Comparison of ENCODE assay signal across 8 cellular contexts in genomic region chr19:53511933-53512374, GRCh38. TPM values are rescaled to one million over a fixed set of nuclear protein-coding genes. Genes with fewer than 3 reads are reported as not detected.
DNase-seq lines count a peak whose midpoint lies in the region; ATAC-seq lines count a peak whose summit lies in the region.

No MANE protein-coding gene starts in this region.

- DNase-seq in NCI-H1092 treated with DMSO at 0.1 percent for 48 hours (lab: John Stamatoyannopoulos, UW): peak; percentile 20
- no peak for DNase-seq in NCI-H1092 (lab: John Stamatoyannopoulos, UW)
- peak; percentile 77 for DNase-seq in NCI-H82 (lab: John Stamatoyannopoulos, UW)
- peak; percentile 39 for DNase-seq in activated T-cell treated with anti-CD3 and anti-CD28 coated beads, Interleukin-2, amount 50 U/mL, for 4 hours
- DNase-seq in fibroblast of the conjunctiva (ENCODE audit: low read depth): peak; percentile 3
- peak; percentile 30 for DNase-seq in non-pigmented ciliary epithelial cell (ENCODE audit: low read depth)

- H3K36me3 Mint-ChIP-seq in activated T-cell treated with anti-CD3 and anti-CD28 coated beads, Interleukin-2, amount 50 U/mL, for 4 hours (ENCODE audit: insufficient read depth): no peaks in the 10 kb centered on the region

- H3K9me3 Mint-ChIP-seq in activated T-cell treated with anti-CD3 and anti-CD28 coated beads, Interleukin-2, amount 50 U/mL, for 4 hours: no peaks in the 10 kb centered on the region

- peaks cover 2% of the 10 kb centered on the region for H3K4me1 Mint-ChIP-seq in activated T-cell treated with anti-CD3 and anti-CD28 coated beads, Interleukin-2, amount 50 U/mL, for 4 hours (ENCODE audit: low read depth)

- H3K4me3 Mint-ChIP-seq in activated T-cell treated with anti-CD3 and anti-CD28 coated beads, Interleukin-2, amount 50 U/mL, for 4 hours: no peak overlapping the region

- peaks cover 5% of the 10 kb centered on the region for H3K27me3 Mint-ChIP-seq in activated T-cell treated with anti-CD3 and anti-CD28 coated beads, Interleukin-2, amount 50 U/mL, for 4 hours (ENCODE audit: low read depth)

- peak; percentile 60 to 74 for ATAC-seq in activated T-cell treated with anti-CD3 and anti-CD28 coated beads, Interleukin-2, amount 50 U/mL, for 4 hours
- ATAC-seq in GM19328 (IDR thresholded peaks at IDR 0.05; ENCODE audit: unreplicated experiment) (no peak), GM18868 (IDR thresholded peaks at IDR 0.05; ENCODE audit: unreplicated experiment) (no peak)

RNA-seq across cellular contexts. Expression of gene ZNF331, which starts 26.0 kb away (rescaled TPM):
- total RNA-seq in activated T-cell treated with anti-CD3 and anti-CD28 coated beads, Interleukin-2, amount 50 U/mL, for 4 hours: 10 to 100 TPM; 15.4 to 17.6 (median 15.7) TPM

RNA-seq across cellular contexts. Expression of gene ZNF813, which starts 44.4 kb away (rescaled TPM):
- total RNA-seq in activated T-cell treated with anti-CD3 and anti-CD28 coated beads, Interleukin-2, amount 50 U/mL, for 4 hours: 1 to 10 TPM; 3.4 to 5.5 (median 4.6) TPM

Comparison
In these comparisons a context has a peak if more than half of its experiments do, and no peak if none do; other contexts are left out.
1. ATAC-seq: peak in activated T-cell treated with anti-CD3 and anti-CD28 coated beads, Interleukin-2, amount 50 U/mL, for 4 hours (2 of 2); none in GM19328 (single experiment) and GM18868 (single experiment).